ENCODE assay signal across 9 cellular contexts in the genomic region with DNA sequence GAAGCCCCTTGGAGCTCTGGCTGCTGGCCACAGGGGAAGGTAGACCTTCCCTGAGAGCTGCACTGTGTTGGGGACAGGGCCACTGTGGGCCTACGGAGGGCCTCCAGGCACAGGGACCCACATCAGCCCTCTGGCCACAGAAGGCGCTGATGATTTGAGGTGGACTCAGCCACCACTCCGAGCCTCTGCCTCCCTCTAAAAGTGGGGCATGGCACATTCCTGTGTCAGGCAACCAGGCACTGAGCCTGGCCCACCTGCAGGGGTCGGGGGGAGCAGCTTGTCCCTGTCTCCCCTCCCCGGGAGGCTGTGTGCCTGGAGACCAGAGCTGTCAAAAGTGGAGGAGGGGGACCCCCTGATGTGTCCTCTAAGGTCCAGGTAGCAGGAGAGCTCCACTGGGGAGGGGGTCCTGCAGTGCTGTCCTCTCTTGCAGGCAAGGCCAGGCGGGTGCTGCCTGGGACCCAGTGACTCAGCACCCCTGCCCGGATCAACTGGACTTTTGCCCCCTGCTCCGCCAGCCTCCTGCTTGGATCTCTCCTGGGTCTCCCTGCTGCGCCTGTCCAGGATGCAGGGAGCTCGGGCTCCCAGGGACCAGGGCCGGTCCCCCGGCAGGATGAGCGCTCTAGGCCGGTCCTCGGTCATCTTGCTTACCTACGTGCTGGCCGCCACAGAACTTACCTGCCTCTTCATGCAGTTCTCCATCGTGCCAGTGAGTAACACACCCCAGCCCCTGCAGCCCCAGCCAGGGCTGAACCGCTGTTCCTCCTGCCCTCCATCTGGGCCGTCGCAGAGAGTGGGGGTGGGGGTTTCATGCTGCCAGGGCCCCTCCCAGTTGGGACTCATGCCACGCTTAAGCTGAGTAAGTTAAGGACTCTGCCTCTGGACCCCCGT. TPM values are rescaled to one million over a fixed set of nuclear protein-coding genes. Genes with fewer than 3 reads are reported as not detected.
A peak's percentile ranks its signal among the peaks of the same experiment; 100 is the strongest.
DNase-seq lines count a peak whose midpoint lies in the region; ATAC-seq, FAIRE-seq and TF ChIP-seq lines count a peak whose summit lies in the region.
"Had no signal": no experiment of that assay in that cellular context is flagged by ENCODE, and none has a peak within 500 bp of the region (broad histone marks: within the 10 kb centered on the region; RNA-seq: fewer than 3 reads in every experiment).

No MANE protein-coding gene starts in this region.

- H3K4me1 ChIP-seq in tibial artery: peaks cover 0 to 46% (median 25%) of the 10 kb centered on the region in 4 donors

- peaks cover 37% of the 10 kb centered on the region for H3K4me1 Mint-ChIP-seq in activated T-cell treated with anti-CD3 and anti-CD28 coated beads, Interleukin-2, amount 50 U/mL, for 72 hours (ENCODE audit: low read depth)
- peaks cover 43% of the 10 kb centered on the region for H3K4me1 Mint-ChIP-seq in activated CD8-positive, alpha-beta T cell treated with anti-CD3 and anti-CD28 coated beads, Interleukin-2, amount 10 ng/mL, durations not matched to agents 7 days and 5 days (ENCODE audit: low read depth)

- no peak for TF ChIP-seq CTCF in tibial artery (IDR thresholded peaks at IDR 0.05)

- peak overlapping the region; percentile 63 to 67 for H3K4me3 ChIP-seq in tibial artery

- H3K9me3 ChIP-seq in tibial artery: no peaks in the 10 kb centered on the region

- no peaks in the 10 kb centered on the region for H3K9me3 Mint-ChIP-seq in activated T-cell treated with anti-CD3 and anti-CD28 coated beads, Interleukin-2, amount 50 U/mL, for 72 hours
- no peaks in the 10 kb centered on the region for H3K9me3 Mint-ChIP-seq in activated CD8-positive, alpha-beta T cell treated with anti-CD3 and anti-CD28 coated beads, Interleukin-2, amount 10 ng/mL, durations not matched to agents 7 days and 5 days (ENCODE audit: insufficient read depth)

- peaks cover 7 to 8% of the 10 kb centered on the region in 2 donors for H3K36me3 Mint-ChIP-seq in activated T-cell treated with anti-CD3 and anti-CD28 coated beads, Interleukin-2, amount 50 U/mL, for 72 hours (ENCODE audit: insufficient read depth in 2 of 2)
- peaks cover 8% of the 10 kb centered on the region for H3K36me3 Mint-ChIP-seq in activated CD8-positive, alpha-beta T cell treated with anti-CD3 and anti-CD28 coated beads, Interleukin-2, amount 10 ng/mL, durations not matched to agents 7 days and 5 days (ENCODE audit: low read depth)

- H3K27ac ChIP-seq in tibial artery: peak overlapping the region; percentile 71 to 73

- intact Hi-C loops in left colon (cut with DNase I, micrococcal nuclease) (no loop called here), tibial artery (cut with DNase I; ENCODE audit: low total_unique reads) (loop anchor here (10.0 kb wide), 1 partner anchor 498 kb away; the partner anchor contains the start of gene TSSC4)

- DNase-seq in activated T-cell treated with anti-CD3 and anti-CD28 coated beads, Interleukin-2, amount 50 U/mL, for 72 hours: no peak
- DNase-seq in activated T-cell treated with anti-CD3 and anti-CD28 coated beads for 4 hours (no peak), left colon (peak; percentile 74 to 82), tibial artery (no peak), DMS 273 treated with DMSO at 0.1 percent for 48 hours (lab: John Stamatoyannopoulos, UW) (no peak), cortex of kidney (lab: John Stamatoyannopoulos, UW) (no peak), HTR-8/SVneo (ENCODE audit: insufficient read length, low spot score) (no peak)
- no peak for DNase-seq in activated CD8-positive, alpha-beta T cell treated with anti-CD3 and anti-CD28 coated beads, Interleukin-2, amount 10 ng/mL, durations not matched to agents 7 days and 5 days

- no peak overlapping the region for H3K27ac Mint-ChIP-seq in activated T-cell treated with anti-CD3 and anti-CD28 coated beads, Interleukin-2, amount 50 U/mL, for 72 hours
- peak overlapping the region; percentile 81 for H3K27ac Mint-ChIP-seq in activated CD8-positive, alpha-beta T cell treated with anti-CD3 and anti-CD28 coated beads, Interleukin-2, amount 10 ng/mL, durations not matched to agents 7 days and 5 days

- no peaks in the 10 kb centered on the region for H3K36me3 ChIP-seq in tibial artery

- H3K27me3 ChIP-seq in tibial artery: peaks cover 0 to 10% of the 10 kb centered on the region in 2 donors

- H3K27me3 Mint-ChIP-seq in activated T-cell treated with anti-CD3 and anti-CD28 coated beads, Interleukin-2, amount 50 U/mL, for 72 hours (ENCODE audit: low read depth): no peaks in the 10 kb centered on the region
- no peaks in the 10 kb centered on the region for H3K27me3 Mint-ChIP-seq in activated CD8-positive, alpha-beta T cell treated with anti-CD3 and anti-CD28 coated beads, Interleukin-2, amount 10 ng/mL, durations not matched to agents 7 days and 5 days (ENCODE audit: low read depth)

- no peak for ATAC-seq in activated T-cell treated with anti-CD3 and anti-CD28 coated beads, Interleukin-2, amount 50 U/mL, for 72 hours (replicated peaks in 1 of 2)
- no peak for ATAC-seq in activated CD8-positive, alpha-beta T cell treated with anti-CD3 and anti-CD28 coated beads, Interleukin-2, amount 10 ng/mL, durations not matched to agents 7 days and 5 days
- peak; percentile 44 for ATAC-seq in left colon

- POLR2A ChIA-PET in activated CD8-positive, alpha-beta T cell treated with anti-CD3 and anti-CD28 coated beads, Interleukin-2, amount 10 ng/mL, durations not matched to agents 7 days and 5 days (lab: Charles Lee): interaction anchor here (0.6 to 0.9 kb wide), 4 partner anchors 9 to 438 kb away, joined by 3 read pairs; no protein-coding TSS in a partner anchor

- peak overlapping the region; percentile 63 to 77 for H3K4me3 Mint-ChIP-seq in activated T-cell treated with anti-CD3 and anti-CD28 coated beads, Interleukin-2, amount 50 U/mL, for 72 hours
- peak overlapping the region; percentile 73 for H3K4me3 Mint-ChIP-seq in activated CD8-positive, alpha-beta T cell treated with anti-CD3 and anti-CD28 coated beads, Interleukin-2, amount 10 ng/mL, durations not matched to agents 7 days and 5 days

- CTCF ChIA-PET in activated CD8-positive, alpha-beta T cell treated with anti-CD3 and anti-CD28 coated beads, Interleukin-2, amount 10 ng/mL, durations not matched to agents 7 days and 5 days (lab: Charles Lee): interaction anchor here (1.0 to 3.6 kb wide), 5 partner anchors 10 to 370 kb away, joined by 3 to 42 read pairs (median 6); no protein-coding TSS in a partner anchor

- no peak for FAIRE-seq in HTR-8/SVneo (lab: Jason Lieb, UNC)
- FAIRE-seq: G401.6 had no signal

RNA-seq across cellular contexts. Expression of gene CDKN1C, which starts 17.5 kb away (rescaled TPM):
- total RNA-seq in activated T-cell treated with anti-CD3 and anti-CD28 coated beads, Interleukin-2, amount 50 U/mL, for 72 hours: 1 to 10 TPM; 1.5 to 2.6 TPM
- under 1 TPM; 0.21 to 0.32 TPM for total RNA-seq in activated CD8-positive, alpha-beta T cell treated with anti-CD3 and anti-CD28 coated beads, Interleukin-2, amount 10 ng/mL, durations not matched to agents 7 days and 5 days
- total RNA-seq in left colon: 10 to 100 TPM in 1 of 2 donors, 1 to 10 TPM in 1; 5.8 to 10.6 TPM

RNA-seq across cellular contexts. Expression of gene PHLDA2, which starts 26.2 kb away (rescaled TPM):
- total RNA-seq in activated T-cell treated with anti-CD3 and anti-CD28 coated beads, Interleukin-2, amount 50 U/mL, for 72 hours: 10 to 100 TPM in 1 of 2 donors, 1 to 10 TPM in 1; 3.4 to 12.3 TPM
- 1 to 10 TPM; 1.3 to 2.6 TPM for total RNA-seq in activated CD8-positive, alpha-beta T cell treated with anti-CD3 and anti-CD28 coated beads, Interleukin-2, amount 10 ng/mL, durations not matched to agents 7 days and 5 days
- total RNA-seq in left colon: 10 to 100 TPM; 29.9 to 36.7 TPM

Comparison
In these comparisons a context has a peak if more than half of its experiments do, and no peak if none do; other contexts are left out.
1. DNase-seq: peak in left colon (2 of 2); none in activated T-cell treated with anti-CD3 and anti-CD28 coated beads, Interleukin-2, amount 50 U/mL, for 72 hours (0 of 2), activated T-cell treated with anti-CD3 and anti-CD28 coated beads for 4 hours (single experiment), activated CD8-positive, alpha-beta T cell treated with anti-CD3 and anti-CD28 coated beads, Interleukin-2, amount 10 ng/mL, durations not matched to agents 7 days and 5 days (single experiment), tibial artery (0 of 2), DMS 273 treated with DMSO at 0.1 percent for 48 hours (single experiment), cortex of kidney (single experiment) and HTR-8/SVneo (single experiment).